In the genomic region with DNA sequence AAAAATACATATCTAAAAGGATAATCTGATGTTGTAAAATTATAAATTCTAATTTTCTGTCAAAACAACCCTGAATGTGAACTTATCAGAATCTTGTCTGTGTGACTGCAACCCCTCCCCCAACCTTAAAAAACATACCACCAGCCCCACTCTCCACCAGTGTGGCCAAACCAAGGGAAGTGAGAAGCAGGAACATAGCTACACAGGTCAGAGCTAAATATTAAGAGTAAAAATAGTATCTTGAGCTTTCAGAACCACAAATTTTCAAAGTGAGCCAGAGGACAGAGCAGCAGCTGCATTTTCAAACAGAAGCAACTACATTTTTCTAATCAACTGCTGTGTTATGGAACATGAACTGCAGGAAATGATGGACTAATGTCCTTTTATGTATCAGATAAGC, we compare ENCODE assay signal across 25 cellular contexts.
DNase-seq lines count a peak whose midpoint lies in the region; ATAC-seq, FAIRE-seq and TF ChIP-seq lines count a peak whose summit lies in the region.
"Had no signal": no experiment of that assay in that cellular context is flagged by ENCODE, and none has a peak within 500 bp of the region (broad histone marks: within the 10 kb centered on the region; RNA-seq: fewer than 3 reads in every experiment).

No MANE protein-coding gene starts in this region.

- DNase-seq in MV-4-11 (lab: John Stamatoyannopoulos, UW) (peak; percentile 22), myocyte (ENCODE audit: low read depth) (peak; percentile 18), occipital lobe (lab: John Stamatoyannopoulos, UW) (no peak), dermis blood vessel endothelial cell (no peak), pancreas (no peak)
- DNase-seq: CD4-positive, alpha-beta T cell; COR-L47; DMS79; Karpas-422; MG63; NCI-H1092 treated with DMSO at 0.1 percent for 48 hours; NCI-H1436 treated with DMSO at 0.1 percent for 48 hours; NCI-H1930; NCI-H2227 treated with DMSO at 0.1 percent for 48 hours; NCI-H510A; NK-92 treated with Interleukin-12 subunit alpha and Interleukin-12 subunit beta, amount 100 ng/mL, for 24 hours; T-helper 17 cell had no signal

- H3K27ac ChIP-seq in pancreas = no peak overlapping the region
- H3K27ac ChIP-seq: SJSA1 had no signal

- H3K4me1 ChIP-seq in pancreas = no peaks in the 10 kb centered on the region
- H3K4me1 ChIP-seq: SJSA1 had no signal

- no peak for TF ChIP-seq CTCF in pancreas (IDR thresholded peaks at IDR 0.05)

- no peaks in the 10 kb centered on the region for H3K36me3 ChIP-seq in pancreas
- H3K36me3 ChIP-seq: MG63, SJSA1 had no signal

- FAIRE-seq in pancreas (lab: Jason Lieb, UNC) = no peak
- FAIRE-seq: GM12891, GM19239, H54, RCC 7860 had no signal

- ATAC-seq in GM18519 (IDR thresholded peaks at IDR 0.05; ENCODE audit: low FRiP score, unreplicated experiment) (peak; percentile 47), HG02885 (IDR thresholded peaks at IDR 0.05; ENCODE audit: poor library complexity, unreplicated experiment) (peak; percentile 59), pancreas (no peak)
- ATAC-seq: Right ventricle myocardium inferior, T-helper 17 cell had no signal

- H3K9me3 ChIP-seq in pancreas = no peaks in the 10 kb centered on the region
- H3K9me3 ChIP-seq: SJSA1 had no signal

- intact Hi-C loops in pancreas (cut with DNase I) = no loop called here

- no peaks in the 10 kb centered on the region for H3K27me3 ChIP-seq in pancreas
- H3K27me3 ChIP-seq: MG63, SJSA1 had no signal

- H3K4me3 ChIP-seq in pancreas = no peak overlapping the region
- H3K4me3 ChIP-seq: MG63, SJSA1 had no signal

Comparison
In these comparisons a context has a peak if more than half of its experiments do, and no peak if none do; other contexts are left out.
1. ATAC-seq: peak in GM18519 (single experiment) and HG02885 (single experiment); none in pancreas (0 of 4).
2. DNase-seq: peak in MV-4-11 (single experiment) and myocyte (single experiment); none in occipital lobe (single experiment), dermis blood vessel endothelial cell (single experiment) and pancreas (0 of 6).